19 cellular contexts compared by ENCODE assay signal in genomic region chr4:38004887-38005286, GRCh38. TPM values are rescaled to one million over a fixed set of nuclear protein-coding genes. Genes with fewer than 3 reads are reported as not detected.
A peak's percentile ranks its signal among the peaks of the same experiment; 100 is the strongest.
DNase-seq lines count a peak whose midpoint lies in the region; ATAC-seq and TF ChIP-seq lines count a peak whose summit lies in the region.
"Had no signal": no experiment of that assay in that cellular context is flagged by ENCODE, and none has a peak within 500 bp of the region (broad histone marks: within the 10 kb centered on the region; RNA-seq: fewer than 3 reads in every experiment).

No MANE protein-coding gene starts in this region.

- H3K9me3 Mint-ChIP-seq in GM23338, result no peaks in the 10 kb centered on the region
- H3K9me3 Mint-ChIP-seq: effector memory CD8-positive, alpha-beta T cell; T-cell had no signal

- H3K4me1 ChIP-seq in GM23338 (ENCODE audit: insufficient read depth) (peaks cover 42% of the 10 kb centered on the region), rectal smooth muscle tissue (ENCODE audit: control insufficient read depth, insufficient read depth, low read length) (peaks cover 50% of the 10 kb centered on the region), BE2C (no peaks in the 10 kb centered on the region)

- H3K27me3 ChIP-seq in GM23338 (ENCODE audit: insufficient read depth), result no peaks in the 10 kb centered on the region
- no peaks in the 10 kb centered on the region for H3K27me3 ChIP-seq in rectal smooth muscle tissue (ENCODE audit: control insufficient read depth, insufficient read depth, low read length)
- H3K27me3 ChIP-seq in BE2C, result no peaks in the 10 kb centered on the region
- H3K27me3 ChIP-seq: left lung, stomach had no signal

- H4K20me1 ChIP-seq in GM23338 (replicated peaks; ENCODE audit: insufficient read depth), result peaks cover 7% of the 10 kb centered on the region; the same call in 1 of the 2 replicates

- TF ChIP-seq CTCF in GM23338 (conservative IDR thresholded peaks at IDR 0.05; ENCODE audit: low read depth in 2 of 2), result no peak
- no peak for TF ChIP-seq CTCF in BE2C (IDR thresholded peaks at IDR 0.05; ENCODE audit: low read depth, low read length)

- H3F3A ChIP-seq in GM23338 (replicated peaks; ENCODE audit: low read depth), result no peaks in the 10 kb centered on the region

- H3K27me3 Mint-ChIP-seq in GM23338 (ENCODE audit: insufficient read depth, low read depth, poor library complexity) (peaks cover 2% of the 10 kb centered on the region), T-helper 17 cell (no peaks in the 10 kb centered on the region)
- H3K27me3 Mint-ChIP-seq: effector memory CD8-positive, alpha-beta T cell; T-cell had no signal

- no peak overlapping the region for H3K4me3 Mint-ChIP-seq in GM23338
- no peak overlapping the region for H3K4me3 Mint-ChIP-seq in T-helper 17 cell
- H3K4me3 Mint-ChIP-seq: effector memory CD8-positive, alpha-beta T cell; T-cell had no signal

- H3K4me3 ChIP-seq in GM23338 (no peak overlapping the region), rectal smooth muscle tissue (ENCODE audit: low read length) (no peak overlapping the region), BE2C (ENCODE audit: low read depth, low read length) (no peak overlapping the region)
- H3K4me3 ChIP-seq: left lung, stomach had no signal

- no peaks in the 10 kb centered on the region for H3K9me2 ChIP-seq in GM23338 (ENCODE audit: insufficient read depth)

- H3K9me3 ChIP-seq in T-helper 17 cell (ENCODE audit: control insufficient read depth, low read length, poor library complexity, severe bottlenecking), result no peaks in the 10 kb centered on the region
- H3K9me3 ChIP-seq in BE2C, result no peaks in the 10 kb centered on the region
- H3K9me3 ChIP-seq: left lung, stomach had no signal

- peaks cover 70% of the 10 kb centered on the region for H3K79me2 ChIP-seq in GM23338 (replicated peaks; ENCODE audit: insufficient read depth)

- no peak for DNase-seq in GM23338 (ENCODE audit: low spot score)
- no peak for DNase-seq in T-helper 17 cell
- DNase-seq in left kidney (ENCODE audit: low read depth, low spot score), result peak; percentile 83
- no peak for DNase-seq in BE2C
- no peak for DNase-seq in Ammon's horn (ENCODE audit: low spot score)
- no peak for DNase-seq in GOT3 (lab: John Stamatoyannopoulos, UW)
- DNase-seq: activated CD8-positive, alpha-beta memory T cell treated with anti-CD3 and anti-CD28 coated beads for 24 hours; caudate nucleus; COR-L47; effector memory CD8-positive, alpha-beta T cell; left lung; NCI-H187; Right ventricle myocardium superior; stomach; T-cell had no signal

- peaks cover 57% of the 10 kb centered on the region for H3K4me1 Mint-ChIP-seq in GM23338
- H3K4me1 Mint-ChIP-seq in T-helper 17 cell, result peaks cover 20% of the 10 kb centered on the region

- no peaks in the 10 kb centered on the region for H3K36me3 Mint-ChIP-seq in GM23338 (ENCODE audit: low read depth)
- no peaks in the 10 kb centered on the region for H3K36me3 Mint-ChIP-seq in T-helper 17 cell (ENCODE audit: low read depth)

- ATAC-seq in GM23338 (peak; percentile 12; the same call in 2 of the 3 replicates), T-helper 17 cell (no peak), HG02623 (IDR thresholded peaks at IDR 0.05; ENCODE audit: unreplicated experiment) (no peak)
- ATAC-seq: effector memory CD8-positive, alpha-beta T cell; left lung; T-cell had no signal

- no peak overlapping the region for H3K9ac ChIP-seq in rectal smooth muscle tissue (ENCODE audit: low read length)

- H2AFZ ChIP-seq in GM23338, result no peak overlapping the region

- H3K27ac Mint-ChIP-seq in GM23338, result peak overlapping the region; percentile 39
- peak overlapping the region; percentile 60 for H3K27ac Mint-ChIP-seq in T-helper 17 cell

- H3K4me2 ChIP-seq in GM23338, result 0 out of 2 replicates have a peak overlapping the region, but pooled peaks have one; percentile 6

- peak overlapping the region; percentile 12; the same call in 1 of the 2 replicates for H3K27ac ChIP-seq in GM23338 (ENCODE audit: low read depth)
- H3K27ac ChIP-seq in rectal smooth muscle tissue (ENCODE audit: low read depth, low read length), result peak overlapping the region; percentile 64
- H3K27ac ChIP-seq: left lung had no signal

- H3K36me3 ChIP-seq in GM23338 (ENCODE audit: insufficient read depth) (no peaks in the 10 kb centered on the region), rectal smooth muscle tissue (ENCODE audit: control insufficient read depth, insufficient read depth, low read length) (no peaks in the 10 kb centered on the region), BE2C (no peaks in the 10 kb centered on the region)
- H3K36me3 ChIP-seq: left lung, stomach had no signal

TF ChIP-seq in GM23338, 12 proteins besides CTCF, POLR2A, EP300 and RAD21 (continues in another document):
- no peak for TF ChIP-seq REST (IDR thresholded peaks at IDR 0.05; ENCODE audit: unreplicated experiment)
- no peak for TF ChIP-seq POLR2AphosphoS5 (IDR thresholded peaks at IDR 0.05; ENCODE audit: low read depth)
- TF ChIP-seq ZNF331 (CRISPR knock-in tag; IDR thresholded peaks at IDR 0.05; ENCODE audit: low read depth), result no peak
- TF ChIP-seq EZH2phosphoT487 (IDR thresholded peaks at IDR 0.05; ENCODE audit: unreplicated experiment), result no peak
- TF ChIP-seq JUNB (IDR thresholded peaks at IDR 0.05; ENCODE audit: unreplicated experiment), result no peak
- no peak for TF ChIP-seq CREB1 (CRISPR knock-in tag; IDR thresholded peaks at IDR 0.05; ENCODE audit: low read depth)
- TF ChIP-seq NANOG (IDR thresholded peaks at IDR 0.05; ENCODE audit: borderline replicate concordance), result no peak
- no peak for TF ChIP-seq ETS1 (IDR thresholded peaks at IDR 0.05)
- TF ChIP-seq STAT1 (IDR thresholded peaks at IDR 0.05; ENCODE audit: unreplicated experiment), result no peak

RNA-seq across cellular contexts. Expression of gene PTTG2, which starts 44.7 kb away (rescaled TPM):
- total RNA-seq in GM23338 (2014; rRNA removed; shearing (Covaris generic)), result not detected in 2 replicates
- 1.1 TPM in 1 of 2 replicates, not detected in the other for polyA plus RNA-seq in GM23338 (2016; fragmentation: Nextera tagmentation; extraction: Ambion mirVana)
- 1 to 10 TPM in 1 of 2 donors, not detected in 1; 1.5 TPM for total RNA-seq in T-helper 17 cell
- polyA plus RNA-seq in BE2C (2012; ENCODE audit: insufficient read depth, insufficient read length, low read depth), result not detected
- total RNA-seq: M059J, NCI-H460 had no signal
- polyA plus RNA-seq: stomach had no signal
